1 cellular context compared by ENCODE assay signal in the genomic region with DNA sequence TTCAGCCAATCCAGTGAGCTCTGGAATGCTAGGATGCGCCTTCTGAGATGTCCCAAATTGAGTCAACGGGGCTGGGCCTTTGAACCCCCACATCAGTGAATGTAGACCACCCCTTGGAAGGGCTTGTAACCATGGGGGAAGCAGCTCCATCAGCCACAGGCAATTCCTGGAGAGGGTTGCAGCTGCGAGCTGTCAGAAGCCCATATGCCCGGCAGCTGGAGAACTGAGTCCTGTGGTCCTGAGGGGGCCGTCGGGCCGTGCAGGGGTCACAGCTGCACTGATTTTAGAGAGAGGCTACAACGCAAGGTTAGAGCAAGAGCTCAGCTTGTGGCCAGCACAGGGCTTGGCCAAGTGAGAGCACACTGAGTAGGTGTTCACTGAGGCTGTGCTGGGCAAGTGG.
TF ChIP-seq lines count a peak whose summit lies in the region.

No MANE protein-coding gene starts in this region.

TF ChIP-seq in IMR-90, 13 proteins besides CTCF, POLR2A, EP300 and RAD21 (continued from another document):
- TF ChIP-seq CEBPB (IDR thresholded peaks at IDR 0.05; ENCODE audit: low read depth, low read length) (no peak), RCOR1 (IDR thresholded peaks at IDR 0.05; ENCODE audit: insufficient replicate concordance, low read length) (no peak), SMC3 (IDR thresholded peaks at IDR 0.05; ENCODE audit: low read depth, low read length) (no peak), MAZ (IDR thresholded peaks at IDR 0.05; ENCODE audit: borderline replicate concordance, low read depth, low read length) (no peak)
- TF ChIP-seq, protein P1, sequence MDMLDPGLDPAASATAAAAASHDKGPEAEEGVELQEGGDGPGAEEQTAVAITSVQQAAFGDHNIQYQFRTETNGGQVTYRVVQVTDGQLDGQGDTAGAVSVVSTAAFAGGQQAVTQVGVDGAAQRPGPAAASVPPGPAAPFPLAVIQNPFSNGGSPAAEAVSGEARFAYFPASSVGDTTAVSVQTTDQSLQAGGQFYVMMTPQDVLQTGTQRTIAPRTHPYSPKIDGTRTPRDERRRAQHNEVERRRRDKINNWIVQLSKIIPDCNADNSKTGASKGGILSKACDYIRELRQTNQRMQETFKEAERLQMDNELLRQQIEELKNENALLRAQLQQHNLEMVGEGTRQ (IDR thresholded peaks at IDR 0.05; ENCODE audit: low read depth, low read length), result no peak
